3 cellular contexts compared by ENCODE assay signal in the genomic region with DNA sequence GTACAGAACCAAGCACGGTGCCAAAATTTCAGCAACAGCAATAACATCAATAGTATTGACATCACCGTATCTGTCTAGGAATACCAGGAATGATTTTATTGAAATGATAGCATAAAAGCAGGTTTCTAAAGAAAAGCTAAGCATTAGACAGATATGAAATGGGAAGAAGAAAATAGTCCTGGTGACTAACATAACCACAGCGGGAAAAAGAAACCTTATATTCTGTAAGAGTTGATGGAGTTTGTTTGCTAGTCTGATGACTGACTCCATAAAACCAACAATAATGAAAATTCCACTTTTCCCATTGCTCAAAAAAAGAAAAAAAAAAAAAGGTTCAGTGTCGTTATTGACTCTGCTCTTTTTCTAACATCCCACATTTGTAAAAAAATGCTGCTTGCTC.
"Had no signal": no experiment of that assay in that cellular context is flagged by ENCODE, and none has a peak within 500 bp of the region (broad histone marks: within the 10 kb centered on the region; RNA-seq: fewer than 3 reads in every experiment).

No MANE protein-coding gene starts in this region.

- ATAC-seq: GM12878 had no signal

- H3K4me3 ChIP-seq: GM12878 had no signal

- DNase-seq: GDM1, GF-D8 had no signal
